In genomic region chr3:192467230-192468186, GRCh38 we compare ENCODE assay signal across 7 cellular contexts.
DNase-seq lines count a peak whose midpoint lies in the region; FAIRE-seq and TF ChIP-seq lines count a peak whose summit lies in the region.

No MANE protein-coding gene starts in this region.

- H3K4me1 ChIP-seq in Karpas-422 (ENCODE audit: low read length) (no peaks in the 10 kb centered on the region), right atrium auricular region (peaks cover 0 to 9% of the 10 kb centered on the region in 2 donors), sigmoid colon (no peaks in the 10 kb centered on the region)

- no peak for TF ChIP-seq EP300 in sigmoid colon (IDR thresholded peaks at IDR 0.05)

- H3K27me3 ChIP-seq in Karpas-422 (ENCODE audit: low read length) (no peaks in the 10 kb centered on the region), right atrium auricular region (no peaks in the 10 kb centered on the region), sigmoid colon (peaks cover 0 to 15% (median 0%) of the 10 kb centered on the region in 3 donors)

- FAIRE-seq in RCC 7860 (lab: Jason Lieb, UNC), result peak; percentile 41

- H3K36me3 ChIP-seq in Karpas-422 (ENCODE audit: insufficient read depth, low read length) (no peaks in the 10 kb centered on the region), right atrium auricular region (no peaks in the 10 kb centered on the region), sigmoid colon (no peaks in the 10 kb centered on the region)

- H3K4me2 ChIP-seq in Karpas-422 (ENCODE audit: low read depth, low read length, poor library complexity, severe bottlenecking), result no peak overlapping the region

- no peaks in the 10 kb centered on the region for H3K79me2 ChIP-seq in Karpas-422 (ENCODE audit: low read length)

- WGBS in sigmoid colon, 2 donors, result 15 to 27% methylated on average over 13 of the region's 13 CpGs

- no peak overlapping the region for H3K9ac ChIP-seq in Karpas-422 (ENCODE audit: low read length)

- H3K27ac ChIP-seq in Karpas-422 (ENCODE audit: low read length) (no peak overlapping the region), right atrium auricular region (peak overlapping the region in 1 of 2 donors; percentile 21), sigmoid colon (no peak overlapping the region)

- DNase-seq in H4 (ENCODE audit: low spot score), result peak; percentile 66
- peak; percentile 87 for DNase-seq in Karpas-422
- DNase-seq in RCC 7860 (ENCODE audit: low spot score), result peak; percentile 30
- peak; percentile 4 for DNase-seq in activated naive CD8-positive, alpha-beta T cell treated with anti-CD3 and anti-CD28 coated beads, Interleukin-2, amount 50 U/mL, for 16 hours (ENCODE audit: low read depth, low spot score)
- DNase-seq in right atrium auricular region (ENCODE audit: low spot score), result no peak
- DNase-seq in sigmoid colon, result no peak

- no peaks in the 10 kb centered on the region for H3K9me2 ChIP-seq in Karpas-422 (replicated peaks; ENCODE audit: insufficient read depth, low read length)

- intact Hi-C loops in sigmoid colon (cut with DNase I), result loop anchor here (10.0 kb wide), 2 partner anchors 337 to 1107 kb away; no protein-coding TSS in a partner anchor

- no peak for TF ChIP-seq POLR2A in sigmoid colon (IDR thresholded peaks at IDR 0.05)

- H3K9me3 ChIP-seq in Karpas-422 (ENCODE audit: low read length) (no peaks in the 10 kb centered on the region), right atrium auricular region (no peaks in the 10 kb centered on the region), sigmoid colon (no peaks in the 10 kb centered on the region)

- H4K20me1 ChIP-seq in Karpas-422 (ENCODE audit: insufficient read depth, low read depth, low read length), result no peaks in the 10 kb centered on the region

- H3K4me3 ChIP-seq in Karpas-422 (ENCODE audit: low read length) (no peak overlapping the region), right atrium auricular region (no peak overlapping the region), sigmoid colon (no peak overlapping the region)

- no peak overlapping the region for H2AFZ ChIP-seq in Karpas-422 (ENCODE audit: low read length)

- peak; percentile 83 for TF ChIP-seq CTCF in GM12872 (IDR thresholded peaks at IDR 0.05; ENCODE audit: insufficient read depth, low read depth, low read length)
- TF ChIP-seq CTCF in right atrium auricular region (IDR thresholded peaks at IDR 0.05), result peak; percentile 81 to 90
- TF ChIP-seq CTCF in sigmoid colon (IDR thresholded peaks at IDR 0.05), result peak; percentile 15 to 80 (median 65)

Comparison
In these comparisons a context has a peak if more than half of its experiments do, and no peak if none do; other contexts are left out.
1. DNase-seq: peak in H4 (single experiment), Karpas-422 (single experiment), RCC 7860 (single experiment) and activated naive CD8-positive, alpha-beta T cell treated with anti-CD3 and anti-CD28 coated beads, Interleukin-2, amount 50 U/mL, for 16 hours (single experiment); none in right atrium auricular region (single experiment) and sigmoid colon (single experiment).
2. Peak in every context shown above with its lines, with median percentiles within 50 percentile points of each other: CTCF ChIP-seq.